In genomic region chr2:3251974-3252373, GRCh38 we compare ENCODE assay signal across 15 cellular contexts.
"Had no signal": no experiment of that assay in that cellular context is flagged by ENCODE, and none has a peak within 500 bp of the region (broad histone marks: within the 10 kb centered on the region; RNA-seq: fewer than 3 reads in every experiment).

No MANE protein-coding gene starts in this region.

- H3K9me3 ChIP-seq: colonic mucosa, thyroid gland had no signal

- H3K4me1 ChIP-seq: colonic mucosa had no signal

- H3K27me3 ChIP-seq: colonic mucosa, thyroid gland had no signal

- H3K27ac ChIP-seq: colonic mucosa, thyroid gland had no signal

- FAIRE-seq: bronchial epithelial cell, frontal cortex, urothelium cell line had no signal

- H3K4me3 ChIP-seq: colonic mucosa, thyroid gland had no signal

- H3K36me3 ChIP-seq: colonic mucosa, thyroid gland had no signal

- H3K27ac Mint-ChIP-seq: activated CD8-positive, alpha-beta memory T cell treated with anti-CD3 and anti-CD28 coated beads, Interleukin-2, amount 10 ng/mL, durations not matched to agents 7 days and 5 days; activated naive CD8-positive, alpha-beta T cell treated with anti-CD3 and anti-CD28 coated beads for 36 hours had no signal

- H3K27me3 Mint-ChIP-seq: activated CD8-positive, alpha-beta memory T cell treated with anti-CD3 and anti-CD28 coated beads, Interleukin-2, amount 10 ng/mL, durations not matched to agents 7 days and 5 days; activated naive CD8-positive, alpha-beta T cell treated with anti-CD3 and anti-CD28 coated beads for 36 hours had no signal

- ATAC-seq: activated CD8-positive, alpha-beta memory T cell treated with anti-CD3 and anti-CD28 coated beads, Interleukin-2, amount 10 ng/mL, durations not matched to agents 7 days and 5 days; activated T-cell treated with anti-CD3 and anti-CD28 coated beads, Interleukin-2, amount 50 U/mL, for 4 hours had no signal

- H3K4me3 Mint-ChIP-seq: activated CD8-positive, alpha-beta memory T cell treated with anti-CD3 and anti-CD28 coated beads, Interleukin-2, amount 10 ng/mL, durations not matched to agents 7 days and 5 days; activated naive CD8-positive, alpha-beta T cell treated with anti-CD3 and anti-CD28 coated beads for 36 hours; activated T-cell treated with anti-CD3 and anti-CD28 coated beads, Interleukin-2, amount 50 U/mL, for 4 hours had no signal

- DNase-seq: activated CD4-positive, alpha-beta T cell treated with anti-CD3 and anti-CD28 coated beads, Interleukin-2, amount 50 U/mL, for 4 hours; activated CD4-positive, CD25-positive, alpha-beta regulatory T cell treated with anti-CD3 and anti-CD28 coated beads, Interleukin-2, amount 50 U/mL, for 72 hours; activated CD8-positive, alpha-beta memory T cell treated with anti-CD3 and anti-CD28 coated beads, Interleukin-2, amount 10 ng/mL, durations not matched to agents 7 days and 5 days; activated gamma-delta T cell treated with Interleukin-2 at 50 U/mL for 16 hours; activated naive CD8-positive, alpha-beta T cell treated with anti-CD3 and anti-CD28 coated beads for 36 hours; activated T-cell treated with anti-CD3 and anti-CD28 coated beads, Interleukin-2, amount 50 U/mL, for 4 hours; anterior cingulate cortex; colonic mucosa; kidney glomerular epithelial cell; stimulated activated CD4-positive, alpha-beta T cell treated with anti-CD3 and anti-CD28 coated beads, Interleukin-15, amount 100 ng/mL, for 24 hours; stimulated activated CD4-positive, alpha-beta T cell treated with anti-CD3 and anti-CD28 coated beads, Interleukin-4, amount 100 ng/mL, for 4 hours; thyroid gland had no signal
